Comparison of ENCODE assay signal across 22 cellular contexts in genomic region chr3:135706758-135707375, GRCh38.
DNase-seq lines count a peak whose midpoint lies in the region; ATAC-seq lines count a peak whose summit lies in the region.
"Had no signal": no experiment of that assay in that cellular context is flagged by ENCODE, and none has a peak within 500 bp of the region (broad histone marks: within the 10 kb centered on the region; RNA-seq: fewer than 3 reads in every experiment).

No MANE protein-coding gene starts in this region.

- no peak overlapping the region; the same call in 1 of the 2 replicates for H3K27ac ChIP-seq in SJCRH30
- H3K27ac ChIP-seq: cardiac muscle cell, left lung, ovary, Peyer's patch, right atrium auricular region, SK-N-MC, tibial artery had no signal

- peaks cover 16% of the 10 kb centered on the region for H3K4me1 ChIP-seq in SJCRH30
- H3K4me1 ChIP-seq: left lung, Peyer's patch, right atrium auricular region, tibial artery had no signal

- ATAC-seq in HG03432 (IDR thresholded peaks at IDR 0.05; ENCODE audit: unreplicated experiment) = no peak
- ATAC-seq: left lung; stimulated activated naive CD8-positive, alpha-beta T cell treated with anti-CD3 and anti-CD28 coated beads, Interleukin-15, Interleukin-2, amounts not matched to agents 100 U/mL and 50 U/mL, for 24 hours had no signal

- no peaks in the 10 kb centered on the region for H3K9me3 ChIP-seq in SJCRH30 (replicated peaks)
- H3K9me3 ChIP-seq: left lung, ovary, Peyer's patch, right atrium auricular region, tibial artery had no signal

- H3K4me3 ChIP-seq in SJCRH30 = no peak overlapping the region
- H3K4me3 ChIP-seq: cardiac muscle cell, left lung, ovary, Peyer's patch, right atrium auricular region, SK-N-MC, tibial artery had no signal

- no peaks in the 10 kb centered on the region for H3K36me3 ChIP-seq in SJCRH30
- H3K36me3 ChIP-seq: cardiac muscle cell, left lung, ovary, Peyer's patch, right atrium auricular region, tibial artery had no signal

- H3K27me3 ChIP-seq in SJCRH30 = no peaks in the 10 kb centered on the region
- H3K27me3 ChIP-seq: cardiac muscle cell, left lung, ovary, Peyer's patch, right atrium auricular region, tibial artery had no signal

- DNase-seq in DMS 273 treated with DMSO at 0.1 percent for 48 hours (lab: John Stamatoyannopoulos, UW) (peak; percentile 5), M059J (ENCODE audit: low read depth) (peak; percentile 28), SJCRH30 (peak; percentile 52 to 83), inferior parietal cortex (ENCODE audit: extremely low spot score) (peak; percentile 5), SKM-1 treated with dmso at 0.1 percent for 144 hours (lab: John Stamatoyannopoulos, UW; ENCODE audit: unreplicated experiment) (no peak), epidermal melanocyte (ENCODE audit: insufficient read length, low spot score) (no peak)
- DNase-seq: activated CD4-positive, alpha-beta memory T cell treated with anti-CD3 and anti-CD28 coated beads for 36 hours; activated effector memory CD4-positive, alpha-beta T cell treated with anti-CD3 and anti-CD28 coated beads, Interleukin-2, amount 50 U/mL, for 16 hours; DMS79; Kasumi-1; left lung; NCI-H1417 treated with DMSO at 0.1 percent for 48 hours; NCI-H345; ovary; Peyer's patch; stimulated activated CD4-positive, alpha-beta T cell treated with anti-CD3 and anti-CD28 coated beads, Interleukin-4, amount 100 ng/mL, for 4 hours; stimulated activated naive CD8-positive, alpha-beta T cell treated with anti-CD3 and anti-CD28 coated beads, Interleukin-15, Interleukin-2, amounts not matched to agents 100 U/mL and 50 U/mL, for 24 hours; tibial artery had no signal

Comparison
In these comparisons a context has a peak if more than half of its experiments do, and no peak if none do; other contexts are left out.
1. DNase-seq: peak in DMS 273 treated with DMSO at 0.1 percent for 48 hours (single experiment), M059J (single experiment), SJCRH30 (2 of 2) and inferior parietal cortex (single experiment); none in SKM-1 treated with dmso at 0.1 percent for 144 hours (single experiment) and epidermal melanocyte (single experiment).